ENCODE assay signal across 32 cellular contexts in genomic region chr18:51933903-51934302, GRCh38.
"Had no signal": no experiment of that assay in that cellular context is flagged by ENCODE, and none has a peak within 500 bp of the region (broad histone marks: within the 10 kb centered on the region; RNA-seq: fewer than 3 reads in every experiment).

No MANE protein-coding gene starts in this region.

- DNase-seq: Karpas-422, Kasumi-1, MG63, MM.1S, MV-4-11, NCI-H1048, NCI-H1092, NCI-H1092 treated with DMSO at 0.1 percent for 48 hours, NCI-H1105, NCI-H1417, NCI-H1417 treated with DMSO at 0.1 percent for 48 hours, NCI-H1436, NCI-H1436 treated with DMSO at 0.1 percent for 48 hours, NCI-H146, NCI-H1694, NCI-H1694 treated with DMSO at 0.1 percent for 48 hours, NCI-H187, NCI-H187 treated with DMSO at 0.1 percent for 48 hours, NCI-H1930, NCI-H2029, NCI-H2029 treated with DMSO at 0.1 percent for 48 hours, NCI-H2081, NCI-H2081 treated with DMSO at 0.1 percent for 48 hours, NCI-H2107, NCI-H2227 treated with DMSO at 0.1 percent for 48 hours, NCI-H226, NCI-H345, NCI-H446, NCI-H446 treated with DMSO at 0.1 percent for 48 hours, NCI-H510A, NCI-H510A treated with DMSO at 0.1 percent for 48 hours had no signal

- H3K27me3 ChIP-seq: MG63 had no signal

- H3K4me2 ChIP-seq: KMS-11 had no signal

- H3K36me3 ChIP-seq: MG63 had no signal

- H3K4me3 ChIP-seq: MG63 had no signal

- H3K9ac ChIP-seq: KMS-11 had no signal

- H3K9me3 ChIP-seq: MG63 had no signal

- H3K27ac ChIP-seq: KMS-11 had no signal
